In the genomic region with DNA sequence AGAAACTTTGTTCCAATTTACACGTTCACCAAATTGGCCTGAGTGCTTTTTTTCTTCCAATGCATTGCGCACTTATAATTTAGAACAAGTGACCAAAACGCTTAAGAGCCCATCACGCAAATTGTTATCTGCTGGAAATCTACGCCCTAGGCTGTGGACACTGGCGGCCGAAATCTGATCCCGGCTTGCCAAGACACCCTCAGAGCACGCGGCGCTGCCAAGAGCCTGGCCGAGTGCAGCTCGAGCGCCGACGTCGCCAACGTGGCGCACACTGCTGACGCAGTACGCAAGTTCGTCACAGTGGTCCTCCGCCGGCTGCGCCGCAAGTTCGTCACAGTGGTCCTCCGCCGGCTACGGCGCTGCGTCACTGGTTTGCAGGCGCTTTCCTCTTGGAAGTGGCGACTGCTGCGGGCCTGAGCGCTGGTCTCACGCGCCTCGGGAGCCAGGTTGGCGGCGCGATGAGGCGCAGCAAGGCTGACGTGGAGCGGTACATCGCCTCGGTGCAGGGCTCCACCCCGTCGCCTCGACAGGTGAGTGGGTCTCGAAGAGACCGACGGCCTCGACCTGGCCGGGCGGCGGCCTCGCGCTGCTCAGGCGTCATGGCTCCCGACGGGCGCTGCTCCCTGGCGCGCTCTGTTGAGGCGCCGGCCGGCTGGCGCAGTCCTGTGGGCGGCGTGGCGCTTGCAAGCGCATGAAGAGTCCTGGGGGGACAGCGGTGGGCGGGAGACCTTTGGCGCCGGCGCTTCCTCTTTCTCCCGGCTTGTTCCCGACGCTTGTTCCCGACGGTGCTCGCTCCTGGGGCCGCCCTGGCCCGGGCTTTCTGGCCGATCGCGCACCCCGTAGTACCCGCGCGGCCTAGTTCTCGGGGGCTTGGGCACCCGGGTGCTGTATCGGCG, we compare ENCODE assay signal across 8 cellular contexts. TPM values are rescaled to one million over a fixed set of nuclear protein-coding genes. Genes with fewer than 3 reads are reported as not detected.
DNase-seq lines count a peak whose midpoint lies in the region; ATAC-seq, FAIRE-seq and TF ChIP-seq lines count a peak whose summit lies in the region.

A gene (plus strand): TSS at position 334 of the 896 bp plus-strand sequence. CDS start 125 bp downstream, at position 459.

- H4K8ac ChIP-seq in IMR-90 (ENCODE audit: low read depth in 2 of 2, low read length in 2 of 2), result peak within 1 kb of the TSS; percentile 85 to 100

- peaks cover 0 to 3% of the 10 kb centered on the region in 2 experiments; a peak in 1 of 4 replicates for H3K79me1 ChIP-seq in IMR-90 (ENCODE audit: low read depth in 1 of 2, low read length in 2 of 2)

- peak; percentile 11 for TF ChIP-seq RAD21 in IMR-90 (IDR thresholded peaks at IDR 0.05; ENCODE audit: low read length)

- H2BK5ac ChIP-seq in IMR-90 (ENCODE audit: low read depth, low read length, poor library complexity, severe bottlenecking), result peak within 1 kb of the TSS; percentile 86

- TF ChIP-seq POLR2A in IMR-90 (IDR thresholded peaks at IDR 0.05; ENCODE audit: low read depth, low read length) (peak; percentile 89), endothelial cell of umbilical vein (IDR thresholded peaks at IDR 0.05; ENCODE audit: low read depth, low read length) (peak; percentile 97)

- POLR2A ChIA-PET in IMR-90 (lab: Charles Lee; ENCODE audit: unreplicated experiment) (interaction anchor here (0.6 kb wide), 1 partner anchor 196 kb away, joined by 4 read pairs; no protein-coding TSS in a partner anchor), OCI-LY7 (lab: Charles Lee) (no interaction called here), endothelial cell of umbilical vein (lab: Charles Lee) (interaction anchor here (0.6 kb wide), 1 partner anchor 18 kb away, joined by 4 read pairs; no protein-coding TSS in a partner anchor)

- peak within 1 kb of the TSS; percentile 97 for H2AK9ac ChIP-seq in IMR-90 (replicated peaks; ENCODE audit: low read depth, low read length, poor library complexity)

- H2BK120ac ChIP-seq in IMR-90 (ENCODE audit: low read depth, low read length), result peak within 1 kb of the TSS; percentile 56; the same call in 1 of the 2 replicates

- H3K36me3 ChIP-seq in IMR-90 (ENCODE audit: control insufficient read depth, insufficient read depth, low read length) (no peaks in the 10 kb centered on the region), OCI-LY7 (ENCODE audit: insufficient read depth, low read length) (no peaks in the 10 kb centered on the region), endothelial cell of umbilical vein (ENCODE audit: control insufficient read depth in 2 of 2, extremely low read depth in 1 of 2, insufficient read depth in 2 of 2, low read length in 2 of 2) (no peaks in the 10 kb centered on the region)

- H4K20me1 ChIP-seq in IMR-90 (ENCODE audit: insufficient read depth, low read length), result peaks cover 18% of the 10 kb centered on the region
- no peaks in the 10 kb centered on the region for H4K20me1 ChIP-seq in OCI-LY7 (ENCODE audit: insufficient read depth, low read length)
- H4K20me1 ChIP-seq in endothelial cell of umbilical vein (replicated peaks; ENCODE audit: control insufficient read depth, extremely low read depth, insufficient read depth, low read length), result no peaks in the 10 kb centered on the region

- peak within 1 kb of the TSS; percentile 82 for H3K23ac ChIP-seq in IMR-90 (ENCODE audit: low read depth, low read length)

- H3K4me3 ChIP-seq in IMR-90 (ENCODE audit: insufficient read depth, low read depth, low read length), result peak within 1 kb of the TSS; percentile 90
- H3K4me3 ChIP-seq in OCI-LY7 (ENCODE audit: low read depth, low read length, poor library complexity, severe bottlenecking), result peak within 1 kb of the TSS; percentile 75
- H3K4me3 ChIP-seq in endothelial cell of umbilical vein (replicated peaks in 1 of 3; ENCODE audit: insufficient read depth in 1 of 3, low read depth in 1 of 3, low read length in 3 of 3), result peak within 1 kb of the TSS; percentile 48 to 69 (median 59)

- H2AFZ ChIP-seq in IMR-90 (replicated peaks; ENCODE audit: low read length, poor library complexity) (peak within 1 kb of the TSS; percentile 98), OCI-LY7 (ENCODE audit: low read length) (peak within 1 kb of the TSS; percentile 60; the same call in 1 of the 2 replicates), endothelial cell of umbilical vein (ENCODE audit: low read depth, low read length) (peak within 1 kb of the TSS; percentile 45)

- in situ Hi-C loops in IMR-90 (cut with MboI; ENCODE audit: low sequenced_read_pairs), result no loop called here

- H3K79me2 ChIP-seq in OCI-LY7 (ENCODE audit: insufficient read depth, low read depth, low read length), result peaks cover 40% of the 10 kb centered on the region
- peaks cover 43% of the 10 kb centered on the region for H3K79me2 ChIP-seq in endothelial cell of umbilical vein (ENCODE audit: control insufficient read depth, insufficient read depth, low read length)

- ATAC-seq in GM21529 (IDR thresholded peaks at IDR 0.05; ENCODE audit: unreplicated experiment), result peak; percentile 99
- peak; percentile 98 for ATAC-seq in IMR-90 (ENCODE audit: low read depth)

- H3K4me1 ChIP-seq in IMR-90 (ENCODE audit: control insufficient read depth, insufficient read depth, low read length) (no peaks in the 10 kb centered on the region), OCI-LY7 (ENCODE audit: insufficient read depth, low read length, poor library complexity, severe bottlenecking) (peaks cover 21% of the 10 kb centered on the region), endothelial cell of umbilical vein (ENCODE audit: control insufficient read depth, extremely low read depth, insufficient read depth, low read length) (no peaks in the 10 kb centered on the region)

- no peaks in the 10 kb centered on the region for H3K27me3 ChIP-seq in IMR-90 (ENCODE audit: control insufficient read depth, insufficient read depth, low read length)
- H3K27me3 ChIP-seq in endothelial cell of umbilical vein (ENCODE audit: control insufficient read depth in 2 of 2, insufficient read depth in 2 of 2, low read length in 2 of 2), result no peaks in the 10 kb centered on the region

- H3K27ac ChIP-seq in IMR-90 (ENCODE audit: insufficient read depth, low read length) (peak within 1 kb of the TSS; percentile 86), OCI-LY7 (ENCODE audit: low read depth, low read length, poor library complexity, severe bottlenecking) (peak within 1 kb of the TSS; percentile 30), endothelial cell of umbilical vein (ENCODE audit: insufficient read depth, low read depth, low read length) (peak within 1 kb of the TSS; percentile 69)

- peak within 1 kb of the TSS; percentile 94 for H3K4ac ChIP-seq in IMR-90 (ENCODE audit: low read depth, low read length)

- H4K91ac ChIP-seq in IMR-90 (ENCODE audit: insufficient read depth, low read depth, low read length), result peak within 1 kb of the TSS; percentile 94

- H2AK5ac ChIP-seq in IMR-90 (ENCODE audit: low read depth, low read length), result peak within 1 kb of the TSS; percentile 46; the same call in 1 of the 2 replicates

- peak within 1 kb of the TSS; percentile 87 for H4K5ac ChIP-seq in IMR-90 (ENCODE audit: low read depth, low read length)

- peak within 1 kb of the TSS; percentile 87 for H3K9ac ChIP-seq in IMR-90 (ENCODE audit: low read depth, low read length)
- peak within 1 kb of the TSS; percentile 88 for H3K9ac ChIP-seq in endothelial cell of umbilical vein (replicated peaks; ENCODE audit: extremely low read depth, insufficient read depth, low read length)

- no peaks in the 10 kb centered on the region for H3K9me1 ChIP-seq in IMR-90 (ENCODE audit: insufficient read depth, low read length)
- H3K9me1 ChIP-seq in endothelial cell of umbilical vein (replicated peaks; ENCODE audit: control insufficient read depth, extremely low read depth, insufficient read depth, low read length), result no peaks in the 10 kb centered on the region

- 1% methylated on average over 52 of the region's 97 CpGs; no CpG with 5 or more reads in 1 of the 2 experiments for WGBS in IMR-90 (ENCODE audit: extremely low coverage in 2 of 2, insufficient read length in 1 of 2), 2 experiments

- peak within 1 kb of the TSS; percentile 10; the same call in 1 of the 2 replicates for H3K18ac ChIP-seq in IMR-90 (ENCODE audit: low read depth, low read length)

- BruUV-seq in IMR-90 (replicated peaks; lab: Mats Ljungman, UMichigan) (no TSS peak), OCI-LY7 (replicated peaks; lab: Mats Ljungman, UMichigan) (no TSS peak), endothelial cell of umbilical vein (replicated peaks; lab: Mats Ljungman, UMichigan) (TSS peak; percentile 25)

- peak; percentile 76 for FAIRE-seq in endothelial cell of umbilical vein (lab: Jason Lieb, UNC)

- peak; percentile 71 for DNase-seq in DMS114 treated with DMSO at 0.1 percent for 48 hours (lab: John Stamatoyannopoulos, UW; ENCODE audit: unreplicated experiment)
- peak; percentile 99 for DNase-seq in IMR-90
- peak; percentile 97 for DNase-seq in OCI-LY7 (ENCODE audit: low spot score)
- DNase-seq in activated T-cell treated with anti-CD3 and anti-CD28 coated beads for 1 hour (ENCODE audit: low read depth), result peak; percentile 84
- DNase-seq in endothelial cell of umbilical vein (ENCODE audit: low read depth, low spot score), result peak; percentile 98
- DNase-seq in midbrain (lab: John Stamatoyannopoulos, UW), result peak; percentile 96
- DNase-seq in stimulated activated CD8-positive, alpha-beta memory T cell treated with anti-CD3 and anti-CD28 coated beads, Interleukin-15, amount 100 ng/mL, for 48 hours (ENCODE audit: low read depth in 2 of 2), result peak; percentile 91 to 94

- H3K9me2 ChIP-seq in OCI-LY7 (ENCODE audit: insufficient read depth, low read length), result no peaks in the 10 kb centered on the region

- H3K56ac ChIP-seq in IMR-90 (ENCODE audit: extremely low read depth, insufficient read depth, low read length), result peak within 1 kb of the TSS; percentile 97

- H3K9me3 ChIP-seq in IMR-90 (ENCODE audit: control insufficient read depth, insufficient read depth, low read length) (no peaks in the 10 kb centered on the region), OCI-LY7 (ENCODE audit: low read length) (no peaks in the 10 kb centered on the region), endothelial cell of umbilical vein (replicated peaks; ENCODE audit: control insufficient read depth, insufficient read depth, low read length) (no peaks in the 10 kb centered on the region)

- H3K4me2 ChIP-seq in IMR-90 (ENCODE audit: low read depth, low read length) (peak within 1 kb of the TSS; percentile 88), OCI-LY7 (ENCODE audit: low read length) (peak within 1 kb of the TSS; percentile 75), endothelial cell of umbilical vein (ENCODE audit: insufficient read depth, low read length) (peak within 1 kb of the TSS; percentile 78)

- CTCF ChIA-PET in IMR-90 (lab: Yijun Ruan, JAX), result no interaction called here
- CTCF ChIA-PET in OCI-LY7 (lab: Charles Lee; ENCODE audit: unreplicated experiment), result no interaction called here
- CTCF ChIA-PET in endothelial cell of umbilical vein (lab: Charles Lee), result interaction anchor here (1.1 kb wide), 1 partner anchor 82 kb away, joined by 5 read pairs; no protein-coding TSS in a partner anchor

- intact Hi-C loops in IMR-90 (cut with micrococcal nuclease), result no loop called here
- intact Hi-C loops in OCI-LY7 (cut with micrococcal nuclease; ENCODE audit: unreplicated experiment), result loop anchor here (5.0 kb wide), 1 partner anchor 97 kb away; no protein-coding TSS in a partner anchor
- intact Hi-C loops in endothelial cell of umbilical vein (cut with micrococcal nuclease), result no loop called here

- peak within 1 kb of the TSS; percentile 95 for H3K14ac ChIP-seq in IMR-90 (replicated peaks; ENCODE audit: low read depth, low read length)

- TF ChIP-seq CTCF in IMR-90 (conservative IDR thresholded peaks at IDR 0.05; ENCODE audit: low read depth, low read length) (no peak), OCI-LY7 (conservative IDR thresholded peaks at IDR 0.05; ENCODE audit: low read length) (no peak), endothelial cell of umbilical vein (IDR thresholded peaks at IDR 0.05; ENCODE audit: extremely low read depth in 1 of 2, insufficient read depth in 1 of 2, low read depth in 1 of 2, low read length in 2 of 2) (no peak)

- no peak within 1 kb of the TSS for H2BK15ac ChIP-seq in IMR-90 (ENCODE audit: low read depth, low read length)

- no peak within 1 kb of the TSS for H2BK20ac ChIP-seq in IMR-90 (ENCODE audit: low read depth, low read length)

- dilution Hi-C loops in IMR-90 (cut with HindIII; ENCODE audit: low sequenced_read_pairs, unreplicated experiment) (no loop called here), endothelial cell of umbilical vein (cut with MboI; ENCODE audit: extremely low pct_ligation_motif_present, low sequenced_read_pairs) (no loop called here)

RNA-seq across cellular contexts. Expression of the gene that starts here (rescaled TPM):
- 64.9 and 95.8 TPM in 2 replicates for total RNA-seq in IMR-90 (2012; rRNA removed)
- polyA plus RNA-seq in IMR-90 (2012; rRNA removed), result 7.3 and 9.8 TPM in 2 replicates
- polyA plus RNA-seq in IMR-90 (2012; cell fraction: cytosol; rRNA removed), result 0.77 and 1.1 TPM in 2 replicates
- polyA plus RNA-seq in IMR-90 (2012; cell fraction: nucleus; rRNA removed; ENCODE audit: low replicate concordance), result 1.2 and 12.4 TPM in 2 replicates
- 48.4 and 51.3 TPM in 2 replicates for total RNA-seq in OCI-LY7 (2014; rRNA removed; shearing (Covaris generic))
- total RNA-seq in OCI-LY7 (2022), result 64.9 and 74.0 TPM in 2 replicates
- 75.6 and 79.4 TPM in 2 replicates for total RNA-seq in endothelial cell of umbilical vein
- polyA plus RNA-seq in endothelial cell of umbilical vein, result 4.9 and 7.2 TPM in 2 replicates
- polyA plus RNA-seq in endothelial cell of umbilical vein (2011; cell fraction: cytosol; rRNA removed), result 9.7 and 10.3 TPM in 2 replicates
- polyA plus RNA-seq in endothelial cell of umbilical vein (2011; cell fraction: nucleus; rRNA removed), result 38.0 and 43.8 TPM in 2 replicates
- 38.1 and 51.0 TPM in 2 replicates for polyA plus RNA-seq in endothelial cell of umbilical vein (2012)
- polyA minus RNA-seq in endothelial cell of umbilical vein, result 29.8 and 30.6 TPM in 2 replicates
- 23.4 TPM for polyA minus RNA-seq in endothelial cell of umbilical vein (2011; cell fraction: cytosol; rRNA and poly(A)+ RNA removed)
- polyA minus RNA-seq in endothelial cell of umbilical vein (2011; cell fraction: nucleus; rRNA and poly(A)+ RNA removed), result 65.3 and 92.9 TPM in 2 replicates

Comparison
In these comparisons a context has a peak if more than half of its experiments do, and no peak if none do; other contexts are left out.
1. Peak in every context shown above with its lines: DNase-seq, ATAC-seq, H3K4me3 ChIP-seq and H3K27ac ChIP-seq.
2. H2AFZ ChIP-seq: peak in every context shown above with its lines; median percentile 98 in IMR-90; 60 in OCI-LY7; 45 in endothelial cell of umbilical vein.
3. H3K27ac ChIP-seq: peak in every context shown above with its lines; median percentile 86 in IMR-90; 69 in endothelial cell of umbilical vein; 30 in OCI-LY7.